ENCODE assay signal across 9 cellular contexts in genomic region chr6:142902636-142903053, GRCh38. TPM values are rescaled to one million over a fixed set of nuclear protein-coding genes. Genes with fewer than 3 reads are reported as not detected.
DNase-seq lines count a peak whose midpoint lies in the region; ATAC-seq and TF ChIP-seq lines count a peak whose summit lies in the region.
"Had no signal": no experiment of that assay in that cellular context is flagged by ENCODE, and none has a peak within 500 bp of the region (broad histone marks: within the 10 kb centered on the region; RNA-seq: fewer than 3 reads in every experiment).

No MANE protein-coding gene starts in this region.

- H3K36me3 Mint-ChIP-seq in GM23338 (ENCODE audit: low read depth) = no peaks in the 10 kb centered on the region

- no peaks in the 10 kb centered on the region for H3K9me3 Mint-ChIP-seq in GM23338

- H3K9me3 ChIP-seq in mucosa of rectum (ENCODE audit: control insufficient read depth in 2 of 2, low read length in 2 of 2) (no peaks in the 10 kb centered on the region), tibial artery (no peaks in the 10 kb centered on the region)

- peak; percentile 39; the same call in 1 of the 3 replicates for ATAC-seq in GM23338

- no peak overlapping the region for H3K9ac ChIP-seq in mucosa of rectum (ENCODE audit: low read depth in 1 of 2, low read length in 2 of 2)

- no peaks in the 10 kb centered on the region for H3F3A ChIP-seq in GM23338 (replicated peaks; ENCODE audit: low read depth)

- H3K36me3 ChIP-seq in GM23338 (ENCODE audit: insufficient read depth) = no peaks in the 10 kb centered on the region
- no peaks in the 10 kb centered on the region for H3K36me3 ChIP-seq in mucosa of rectum (ENCODE audit: control insufficient read depth in 2 of 2, insufficient read depth in 2 of 2, low read length in 2 of 2)
- no peaks in the 10 kb centered on the region for H3K36me3 ChIP-seq in tibial artery

- no peak overlapping the region for H2AFZ ChIP-seq in GM23338

- H3K27me3 ChIP-seq in GM23338 (ENCODE audit: insufficient read depth) (no peaks in the 10 kb centered on the region), mucosa of rectum (ENCODE audit: control insufficient read depth in 2 of 2, insufficient read depth in 2 of 2, low read length in 2 of 2) (no peaks in the 10 kb centered on the region), tibial artery (no peaks in the 10 kb centered on the region)

- H3K9me2 ChIP-seq in GM23338 (ENCODE audit: insufficient read depth) = no peaks in the 10 kb centered on the region

- H3K4me1 ChIP-seq in GM23338 (ENCODE audit: insufficient read depth) (peaks cover 8% of the 10 kb centered on the region), mucosa of rectum (ENCODE audit: control insufficient read depth in 2 of 2, insufficient read depth in 2 of 2, low read length in 2 of 2) (peaks cover 0 to 3% of the 10 kb centered on the region in 2 donors), tibial artery (peaks cover 0 to 19% (median 2%) of the 10 kb centered on the region in 4 donors)

- H3K4me3 Mint-ChIP-seq in GM23338 = no peak overlapping the region

- DNase-seq in DMS79 treated with DMSO at 0.1 percent for 48 hours (lab: John Stamatoyannopoulos, UW) (peak; percentile 67), GM23338 (ENCODE audit: low spot score) (no peak), Kasumi-1 (lab: John Stamatoyannopoulos, UW) (peak; percentile 31 to 60), dedifferentiated amniotic fluid mesenchymal stem cell (ENCODE audit: extremely low spot score) (peak; percentile 91), tibial artery (peak; percentile 49 to 72), ecto neural progenitor cell (ENCODE audit: low spot score) (no peak)
- peak; percentile 50 for DNase-seq in activated CD4-positive, CD25-positive, alpha-beta regulatory T cell treated with anti-CD3 and anti-CD28 coated beads, Interleukin-2, amount 50 U/mL, for 72 hours

- no peaks in the 10 kb centered on the region for H4K20me1 ChIP-seq in GM23338 (replicated peaks; ENCODE audit: insufficient read depth)

- intact Hi-C loops in tibial artery (cut with DNase I; ENCODE audit: low total_unique reads) = no loop called here

- H3K4me3 ChIP-seq in GM23338 (no peak overlapping the region), mucosa of rectum (ENCODE audit: low read length in 2 of 2) (no peak overlapping the region), tibial artery (no peak overlapping the region)

- no peaks in the 10 kb centered on the region for H3K27me3 Mint-ChIP-seq in GM23338 (ENCODE audit: insufficient read depth, low read depth, poor library complexity)

- H3K79me2 ChIP-seq in GM23338 (replicated peaks; ENCODE audit: insufficient read depth) = peaks cover 17% of the 10 kb centered on the region

- H3K27ac ChIP-seq in GM23338 (ENCODE audit: low read depth) = no peak overlapping the region
- H3K27ac ChIP-seq in mucosa of rectum (ENCODE audit: low read depth in 2 of 2, low read length in 2 of 2) = peak overlapping the region; percentile 29 to 56
- no peak overlapping the region for H3K27ac ChIP-seq in tibial artery
- H3K27ac ChIP-seq: VCaP had no signal

- no peak overlapping the region for H3K4me2 ChIP-seq in GM23338

- TF ChIP-seq CTCF in GM23338 (conservative IDR thresholded peaks at IDR 0.05; ENCODE audit: low read depth in 2 of 2) = no peak
- TF ChIP-seq CTCF in tibial artery (IDR thresholded peaks at IDR 0.05) = no peak

- no peak overlapping the region for H3K27ac Mint-ChIP-seq in GM23338

- peaks cover 20% of the 10 kb centered on the region; the same call in 2 of the 3 replicates for H3K4me1 Mint-ChIP-seq in GM23338

TF ChIP-seq in GM23338, 12 proteins besides CTCF, POLR2A, EP300 and RAD21 (continues in another document):
- TF ChIP-seq POLR2AphosphoS5 (IDR thresholded peaks at IDR 0.05; ENCODE audit: low read depth) = no peak
- TF ChIP-seq EZH2phosphoT487 (IDR thresholded peaks at IDR 0.05; ENCODE audit: unreplicated experiment) = no peak
- no peak for TF ChIP-seq EZH2 (IDR thresholded peaks at IDR 0.05; ENCODE audit: low read depth, unreplicated experiment)
- TF ChIP-seq NANOG (IDR thresholded peaks at IDR 0.05; ENCODE audit: borderline replicate concordance) = no peak
- no peak for TF ChIP-seq STAT1 (IDR thresholded peaks at IDR 0.05; ENCODE audit: unreplicated experiment)
- TF ChIP-seq REST (IDR thresholded peaks at IDR 0.05; ENCODE audit: unreplicated experiment) = no peak
- no peak for TF ChIP-seq ZNF462 (CRISPR knock-in tag; IDR thresholded peaks at IDR 0.05)
- TF ChIP-seq ZNF114 (CRISPR knock-in tag; IDR thresholded peaks at IDR 0.05) = no peak

RNA-seq across cellular contexts. Expression of gene HIVEP2, which starts 42.3 kb away (rescaled TPM):
- total RNA-seq in GM23338 (2014; rRNA removed; shearing (Covaris generic)) = 6.6 and 7.4 TPM in 2 replicates
- polyA plus RNA-seq in GM23338 (2016; fragmentation: Nextera tagmentation; extraction: Ambion mirVana) = 1.5 and 1.6 TPM in 2 replicates

Comparison
In these comparisons a context has a peak if more than half of its experiments do, and no peak if none do; other contexts are left out.
1. DNase-seq: peak in DMS79 treated with DMSO at 0.1 percent for 48 hours (single experiment), Kasumi-1 (2 of 2), activated CD4-positive, CD25-positive, alpha-beta regulatory T cell treated with anti-CD3 and anti-CD28 coated beads, Interleukin-2, amount 50 U/mL, for 72 hours (single experiment), dedifferentiated amniotic fluid mesenchymal stem cell (single experiment) and tibial artery (2 of 2); none in GM23338 (single experiment) and ecto neural progenitor cell (single experiment).
2. H3K27ac ChIP-seq: peak in mucosa of rectum (2 of 2); none in GM23338 (single experiment) and tibial artery (0 of 2).